8 cellular contexts compared by ENCODE assay signal in genomic region chr1:224205932-224206538, GRCh38. TPM values are rescaled to one million over a fixed set of nuclear protein-coding genes. Genes with fewer than 3 reads are reported as not detected.
A peak's percentile ranks its signal among the peaks of the same experiment; 100 is the strongest.
DNase-seq lines count a peak whose midpoint lies in the region; ATAC-seq and TF ChIP-seq lines count a peak whose summit lies in the region.
"Not testable (repeated sequence)": the region's sequence is repeated elsewhere in the genome, so short reads cannot be mapped to it uniquely, and the experiment has no call there.

No MANE protein-coding gene starts in this region.

- POLR2A ChIA-PET in AG04450 (lab: Yijun Ruan, JAX) = interaction anchor here (0.6 to 0.8 kb wide), 2 partner anchors 11 to 27 kb away, joined by 3 to 4 read pairs; no protein-coding TSS in a partner anchor
- POLR2A ChIA-PET in HEK293 (lab: Yijun Ruan, JAX) = interaction anchor here (0.7 to 4.2 kb wide), 2 partner anchors 22 to 155 kb away, joined by 5 to 40 read pairs; partner anchors contain the start of gene DEGS1

- not testable (repeated sequence) for ATAC-seq in T-helper 17 cell
- peak; percentile 73 for ATAC-seq in left lobe of liver

- H3K9me3 ChIP-seq in AG04450 (ENCODE audit: control insufficient read depth, insufficient read depth, low read length); HEK293 (ENCODE audit: control insufficient read depth, insufficient read depth, low read depth, low read length); T-helper 17 cell (ENCODE audit: control insufficient read depth, low read length, poor library complexity, severe bottlenecking): not testable (repeated sequence)

- H3K4me1 ChIP-seq in HEK293 (ENCODE audit: control insufficient read depth, insufficient read depth, low read length) = peaks cover 26% of the 10 kb centered on the region

- DNase-seq in AG04450 (ENCODE audit: low read depth, low spot score); T-helper 17 cell; left lobe of liver (ENCODE audit: low spot score): not testable (repeated sequence)

- H3K4me1 Mint-ChIP-seq in T-helper 17 cell = not testable (repeated sequence)
- peaks cover 12% of the 10 kb centered on the region for H3K4me1 Mint-ChIP-seq in activated naive CD4-positive, alpha-beta T cell treated with anti-CD3 and anti-CD28 coated beads, Interleukin-2, amount 50 U/mL, for 24 hours
- H3K4me1 Mint-ChIP-seq in dendritic cell treated with granulocyte-macrophage colony-stimulating factor and Interleukin-4, amounts not matched to agents 40 ng/mL and 50 ng/mL, for 4 days (ENCODE audit: low read depth) = peaks cover 79% of the 10 kb centered on the region
- peaks cover 46% of the 10 kb centered on the region for H3K4me1 Mint-ChIP-seq in nephron
- peaks cover 28% of the 10 kb centered on the region for H3K4me1 Mint-ChIP-seq in stimulated activated naive CD8-positive, alpha-beta T cell treated with anti-CD3 and anti-CD28 coated beads, Interleukin-15, Interleukin-2, amounts not matched to agents 100 ng/mL and 50 ng/mL, for 24 hours (ENCODE audit: low read depth)

- not testable (repeated sequence) for H3K4me3 ChIP-seq in AG04450 (ENCODE audit: low read depth, low read length); HEK293 (ENCODE audit: low read depth, low read length)

- not testable (repeated sequence) for H3K27me3 Mint-ChIP-seq in T-helper 17 cell; activated naive CD4-positive, alpha-beta T cell treated with anti-CD3 and anti-CD28 coated beads, Interleukin-2, amount 50 U/mL, for 24 hours; dendritic cell treated with granulocyte-macrophage colony-stimulating factor and Interleukin-4, amounts not matched to agents 40 ng/mL and 50 ng/mL, for 4 days; nephron (ENCODE audit: low read depth); stimulated activated naive CD8-positive, alpha-beta T cell treated with anti-CD3 and anti-CD28 coated beads, Interleukin-15, Interleukin-2, amounts not matched to agents 100 ng/mL and 50 ng/mL, for 24 hours

- H3K27ac Mint-ChIP-seq in T-helper 17 cell; activated naive CD4-positive, alpha-beta T cell treated with anti-CD3 and anti-CD28 coated beads, Interleukin-2, amount 50 U/mL, for 24 hours: not testable (repeated sequence)
- H3K27ac Mint-ChIP-seq in dendritic cell treated with granulocyte-macrophage colony-stimulating factor and Interleukin-4, amounts not matched to agents 40 ng/mL and 50 ng/mL, for 4 days = peak overlapping the region; percentile 93
- peak overlapping the region; percentile 59 to 68 (median 65) for H3K27ac Mint-ChIP-seq in nephron
- peak overlapping the region; percentile 83 for H3K27ac Mint-ChIP-seq in stimulated activated naive CD8-positive, alpha-beta T cell treated with anti-CD3 and anti-CD28 coated beads, Interleukin-15, Interleukin-2, amounts not matched to agents 100 ng/mL and 50 ng/mL, for 24 hours

- CTCF ChIA-PET in AG04450 (lab: Charles Lee) = interaction anchor here (0.6 kb wide), 1 partner anchor 30 kb away, joined by 4 read pairs; no protein-coding TSS in a partner anchor
- CTCF ChIA-PET in HEK293 (lab: Yijun Ruan, JAX) = not testable (repeated sequence)

- H3K27ac ChIP-seq in AG04450 (ENCODE audit: low read depth, low read length) (peak overlapping the region; percentile 87), HEK293 (ENCODE audit: extremely low read depth, low read depth, low read length) (0 out of 2 replicates have a peak overlapping the region, but pooled peaks have one; percentile 27)

- not testable (repeated sequence) for H3K36me3 Mint-ChIP-seq in T-helper 17 cell (ENCODE audit: low read depth); activated naive CD4-positive, alpha-beta T cell treated with anti-CD3 and anti-CD28 coated beads, Interleukin-2, amount 50 U/mL, for 24 hours; nephron (ENCODE audit: low read depth); stimulated activated naive CD8-positive, alpha-beta T cell treated with anti-CD3 and anti-CD28 coated beads, Interleukin-15, Interleukin-2, amounts not matched to agents 100 ng/mL and 50 ng/mL, for 24 hours (ENCODE audit: low read depth)
- peaks cover 37% of the 10 kb centered on the region for H3K36me3 Mint-ChIP-seq in dendritic cell treated with granulocyte-macrophage colony-stimulating factor and Interleukin-4, amounts not matched to agents 40 ng/mL and 50 ng/mL, for 4 days (ENCODE audit: low read depth)

- TF ChIP-seq CTCF in AG04450 (IDR thresholded peaks at IDR 0.05; ENCODE audit: low read depth, low read length); HEK293 (tag by site-specific recombination; IDR thresholded peaks at IDR 0.05); nephron (IDR thresholded peaks at IDR 0.05; ENCODE audit: unreplicated experiment in 3 of 3): not testable (repeated sequence)

- intact Hi-C loops in dendritic cell treated with granulocyte-macrophage colony-stimulating factor and Interleukin-4, amounts not matched to agents 40 ng/mL and 50 ng/mL, for 4 days (cut with micrococcal nuclease) = not testable (repeated sequence)

- H3K27me3 ChIP-seq in AG04450 (ENCODE audit: control insufficient read depth, insufficient read depth, low read length) = not testable (repeated sequence)

- peak overlapping the region; percentile 77 for H3K4me3 Mint-ChIP-seq in T-helper 17 cell
- peak overlapping the region; percentile 56 for H3K4me3 Mint-ChIP-seq in activated naive CD4-positive, alpha-beta T cell treated with anti-CD3 and anti-CD28 coated beads, Interleukin-2, amount 50 U/mL, for 24 hours
- peak overlapping the region; percentile 62 for H3K4me3 Mint-ChIP-seq in dendritic cell treated with granulocyte-macrophage colony-stimulating factor and Interleukin-4, amounts not matched to agents 40 ng/mL and 50 ng/mL, for 4 days
- H3K4me3 Mint-ChIP-seq in nephron = not testable (repeated sequence)
- peak overlapping the region; percentile 18 for H3K4me3 Mint-ChIP-seq in stimulated activated naive CD8-positive, alpha-beta T cell treated with anti-CD3 and anti-CD28 coated beads, Interleukin-15, Interleukin-2, amounts not matched to agents 100 ng/mL and 50 ng/mL, for 24 hours

- H3K36me3 ChIP-seq in HEK293 (ENCODE audit: control insufficient read depth in 2 of 2, insufficient read depth in 1 of 2, low read length in 2 of 2) = not testable (repeated sequence)

- H3K9me3 Mint-ChIP-seq in activated naive CD4-positive, alpha-beta T cell treated with anti-CD3 and anti-CD28 coated beads, Interleukin-2, amount 50 U/mL, for 24 hours; dendritic cell treated with granulocyte-macrophage colony-stimulating factor and Interleukin-4, amounts not matched to agents 40 ng/mL and 50 ng/mL, for 4 days; nephron; stimulated activated naive CD8-positive, alpha-beta T cell treated with anti-CD3 and anti-CD28 coated beads, Interleukin-15, Interleukin-2, amounts not matched to agents 100 ng/mL and 50 ng/mL, for 24 hours: not testable (repeated sequence)

TF ChIP-seq in HEK293, 187 proteins besides CTCF, POLR2A, EP300 and RAD21:
- peak; percentile 78 for TF ChIP-seq PRDM10 (tag by site-specific recombination; IDR thresholded peaks at IDR 0.05)
- 0 out of 2 replicates have a peak, but pooled peaks have one; percentile 7 for TF ChIP-seq ZNF335 (tag by site-specific recombination; conservative IDR thresholded peaks at IDR 0.05)

RNA-seq across cellular contexts. Expression of gene DEGS1, which starts 23.0 kb away (rescaled TPM):
- polyA plus RNA-seq in AG04450 (2011; rRNA removed) = 144 and 193 TPM in 2 replicates
- polyA minus RNA-seq in AG04450 (2011; rRNA and poly(A)+ RNA removed) = 37.3 and 69.9 TPM in 2 replicates
- total RNA-seq in T-helper 17 cell (10 to 100 TPM; 50.7 to 53.8 TPM), left lobe of liver (17.2 TPM)
